In the genomic region with DNA sequence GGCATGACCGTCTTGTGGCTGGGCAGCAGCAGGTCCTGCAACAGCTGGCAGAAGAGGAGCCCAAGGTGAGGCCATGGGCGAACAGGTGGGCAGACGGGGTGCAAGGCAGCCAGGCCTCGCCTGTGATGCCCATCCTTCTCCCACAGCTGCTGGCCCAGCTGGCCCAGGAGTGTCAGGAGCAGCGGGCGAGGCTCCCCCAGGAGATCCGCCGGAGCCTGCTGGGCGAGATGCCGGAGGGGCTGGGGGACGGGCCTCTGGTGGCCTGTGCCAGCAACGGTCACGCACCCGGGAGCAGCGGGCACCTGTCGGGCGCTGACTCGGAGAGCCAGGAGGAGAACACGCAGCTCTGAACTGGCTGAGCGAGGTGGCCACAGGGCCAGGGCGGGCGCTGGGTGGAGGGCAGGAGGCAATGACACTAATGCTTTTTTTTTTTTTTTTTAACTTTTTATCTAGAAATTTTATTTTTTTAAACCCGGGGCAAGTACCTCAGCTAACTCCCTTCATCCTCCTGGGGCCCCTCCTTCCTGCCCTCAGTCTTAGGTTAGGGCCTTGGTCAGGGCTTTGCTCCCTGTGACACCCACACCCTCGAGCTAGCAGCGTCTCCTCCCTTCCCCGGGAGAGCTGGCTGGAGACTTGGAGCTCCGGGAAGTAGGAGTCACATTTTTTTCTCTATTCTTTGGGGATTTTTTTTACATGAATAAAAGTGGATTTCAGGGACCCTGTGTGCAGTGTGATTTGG, we compare ENCODE assay signal across 9 cellular contexts. TPM values are rescaled to one million over a fixed set of nuclear protein-coding genes. Genes with fewer than 3 reads are reported as not detected.
DNase-seq lines count a peak whose midpoint lies in the region; ATAC-seq and TF ChIP-seq lines count a peak whose summit lies in the region.
"Had no signal": no experiment of that assay in that cellular context is flagged by ENCODE, and none has a peak within 500 bp of the region (broad histone marks: within the 10 kb centered on the region; RNA-seq: fewer than 3 reads in every experiment).

No MANE protein-coding gene starts in this region.

- peak overlapping the region; percentile 87 for H3K9ac ChIP-seq in Loucy (ENCODE audit: low read depth, low read length, poor library complexity, severe bottlenecking)

- H3K27me3 ChIP-seq in CD4-positive, alpha-beta T cell (ENCODE audit: control insufficient read depth, insufficient read depth, low read length), result no peaks in the 10 kb centered on the region
- H3K27me3 ChIP-seq in Loucy (ENCODE audit: insufficient read depth, low read length, poor library complexity, severe bottlenecking) (no peaks in the 10 kb centered on the region), neutrophil (no peaks in the 10 kb centered on the region)

- H2AFZ ChIP-seq in Loucy (ENCODE audit: low read length), result no peak overlapping the region

- H3K4me3 Mint-ChIP-seq in CD4-positive, alpha-beta T cell, result peak overlapping the region; percentile 94
- peak overlapping the region; percentile 59 for H3K4me3 Mint-ChIP-seq in endothelial cell (ENCODE audit: unreplicated experiment)

- H3K79me2 ChIP-seq in Loucy (ENCODE audit: insufficient read depth, low read length), result no peaks in the 10 kb centered on the region; the same call in 1 of the 2 replicates

- H3K36me3 Mint-ChIP-seq in CD4-positive, alpha-beta T cell (ENCODE audit: low read depth), result peaks cover 20% of the 10 kb centered on the region
- peaks cover 17% of the 10 kb centered on the region for H3K36me3 Mint-ChIP-seq in endothelial cell (ENCODE audit: low read depth, unreplicated experiment)

- H3K4me1 ChIP-seq in Loucy (ENCODE audit: insufficient read depth, low read length, poor library complexity, severe bottlenecking) (peaks cover 24% of the 10 kb centered on the region), neutrophil (ENCODE audit: control insufficient read depth in 1 of 2, insufficient read depth in 1 of 2, low read depth in 1 of 2, low read length in 1 of 2) (peaks cover 36% of the 10 kb centered on the region in 2 experiments)

- H3K27me3 Mint-ChIP-seq in CD4-positive, alpha-beta T cell, result peaks cover 5% of the 10 kb centered on the region
- H3K27me3 Mint-ChIP-seq in endothelial cell (ENCODE audit: unreplicated experiment), result peaks cover 20% of the 10 kb centered on the region

- DNase-seq in CD4-positive, alpha-beta T cell, result no peak
- DNase-seq in endothelial cell (ENCODE audit: low spot score) (no peak), GM10266 (ENCODE audit: extremely low spot score) (no peak), retina (no peak), GDM1 (lab: John Stamatoyannopoulos, UW) (no peak)
- DNase-seq: stimulated activated CD4-positive, alpha-beta T cell treated with anti-CD3 and anti-CD28 coated beads, Interleukin-2, amount 100 ng/mL, for 48 hours had no signal

- H3K27ac ChIP-seq in CD4-positive, alpha-beta T cell (ENCODE audit: low read depth, low read length), result no peak overlapping the region
- H3K27ac ChIP-seq in neutrophil, result peak overlapping the region; percentile 98

- no peaks in the 10 kb centered on the region for H3K9me3 ChIP-seq in CD4-positive, alpha-beta T cell (ENCODE audit: control insufficient read depth, low read length)
- H3K9me3 ChIP-seq in Loucy (ENCODE audit: insufficient read depth, low read depth, low read length), result no peaks in the 10 kb centered on the region
- H3K9me3 ChIP-seq in neutrophil, result no peaks in the 10 kb centered on the region

- ATAC-seq in CD4-positive, alpha-beta T cell (ENCODE audit: poor library complexity), result no peak
- no peak for ATAC-seq in HG02852 (IDR thresholded peaks at IDR 0.05; ENCODE audit: unreplicated experiment)

- peak overlapping the region; percentile 99 for H3K27ac Mint-ChIP-seq in CD4-positive, alpha-beta T cell
- no peak overlapping the region for H3K27ac Mint-ChIP-seq in endothelial cell (ENCODE audit: unreplicated experiment)

- H3K9me2 ChIP-seq in Loucy (replicated peaks; ENCODE audit: low read depth, low read length), result no peaks in the 10 kb centered on the region

- H3F3A ChIP-seq in Loucy (ENCODE audit: low read depth), result peaks cover 6% of the 10 kb centered on the region; the same call in 1 of the 2 replicates

- H3K4me3 ChIP-seq in Loucy (ENCODE audit: low read length, poor library complexity, severe bottlenecking) (no peak overlapping the region), neutrophil (ENCODE audit: low read depth in 1 of 2, low read length in 1 of 2) (peak overlapping the region in 1 of 2 experiments; percentile 99)

- POLR2A ChIA-PET in CD4-positive, alpha-beta T cell (lab: Charles Lee), result interaction anchor here (0.8 to 6.6 kb wide), 6 partner anchors 18 to 61 kb away, joined by 5 to 108 read pairs (median 60); a partner anchor contains a TSS

- H3K36me3 ChIP-seq in Loucy (ENCODE audit: insufficient read depth, low read length), result no peaks in the 10 kb centered on the region
- H3K36me3 ChIP-seq in neutrophil, result peaks cover 42% of the 10 kb centered on the region

- H4K20me1 ChIP-seq in Loucy (ENCODE audit: insufficient read depth, low read length, poor library complexity, severe bottlenecking), result no peaks in the 10 kb centered on the region

- intact Hi-C loops in CD4-positive, alpha-beta T cell (cut with DNase I, micrococcal nuclease), result no loop called here

- no peaks in the 10 kb centered on the region for H3K9me3 Mint-ChIP-seq in CD4-positive, alpha-beta T cell
- no peaks in the 10 kb centered on the region for H3K9me3 Mint-ChIP-seq in endothelial cell (ENCODE audit: unreplicated experiment)

- CTCF ChIA-PET in CD4-positive, alpha-beta T cell (lab: Charles Lee), result interaction anchor here (0.6 to 3.4 kb wide), 5 partner anchors 15 to 814 kb away, joined by 3 to 19 read pairs (median 5); a partner anchor contains a TSS

- H3K4me2 ChIP-seq in Loucy (ENCODE audit: low read depth, low read length, poor library complexity, severe bottlenecking), result peak overlapping the region; percentile 82

- H3K4me1 Mint-ChIP-seq in CD4-positive, alpha-beta T cell (ENCODE audit: low read depth), result peaks cover 32% of the 10 kb centered on the region
- peaks cover 21% of the 10 kb centered on the region for H3K4me1 Mint-ChIP-seq in endothelial cell (ENCODE audit: unreplicated experiment)

- no peak for TF ChIP-seq CTCF in CD4-positive, alpha-beta T cell (IDR thresholded peaks at IDR 0.05)
- TF ChIP-seq CTCF in Loucy (conservative IDR thresholded peaks at IDR 0.05; ENCODE audit: low read length) (no peak), endothelial cell (IDR thresholded peaks at IDR 0.05; ENCODE audit: unreplicated experiment) (no peak), neutrophil (IDR thresholded peaks at IDR 0.05) (no peak), GM10266 (IDR thresholded peaks at IDR 0.05; ENCODE audit: control insufficient read depth, insufficient read depth, low read depth, missing control alignments) (no peak)

RNA-seq across cellular contexts. Expression of a gene that starts 16.0 kb away (rescaled TPM):
- 1 to 10 TPM; 2.5 to 2.7 TPM for total RNA-seq in CD4-positive, alpha-beta T cell
- 51.0 TPM for total RNA-seq in endothelial cell (ENCODE audit: unreplicated experiment)

RNA-seq across cellular contexts. Expression of a gene that starts 17.1 kb away (rescaled TPM):
- total RNA-seq in CD4-positive, alpha-beta T cell, result 10 to 100 TPM; 22.5 to 23.0 TPM
- 40.7 TPM for total RNA-seq in endothelial cell (ENCODE audit: unreplicated experiment)

RNA-seq across cellular contexts. Expression of a gene that starts 18.3 kb away (rescaled TPM):
- 10 to 100 TPM; 13.8 to 16.6 TPM for total RNA-seq in CD4-positive, alpha-beta T cell
- total RNA-seq in endothelial cell (ENCODE audit: unreplicated experiment), result 56.0 TPM

RNA-seq across cellular contexts. Expression of a gene that starts 20.6 kb away (rescaled TPM):
- 10 to 100 TPM; 17.1 to 21.0 TPM for total RNA-seq in CD4-positive, alpha-beta T cell
- total RNA-seq in endothelial cell (ENCODE audit: unreplicated experiment), result 201 TPM

RNA-seq across cellular contexts. Expression of a gene that starts 23.7 kb away (rescaled TPM):
- under 1 TPM in 1 of 2 experiments, not detected in 1; 0.14 TPM for total RNA-seq in CD4-positive, alpha-beta T cell
- 0.36 TPM for total RNA-seq in endothelial cell (ENCODE audit: unreplicated experiment)

Comparison
In these comparisons a context has a peak if more than half of its experiments do, and no peak if none do; other contexts are left out.
1. RNA of a gene that starts 16.0 kb away (total RNA-seq): 51.0 TPM in endothelial cell (single experiment); 2.5 to 2.7 TPM in CD4-positive, alpha-beta T cell; every median in the first group is over 10 times any median in the second.